ENCODE assay signal across 12 cellular contexts in the genomic region with DNA sequence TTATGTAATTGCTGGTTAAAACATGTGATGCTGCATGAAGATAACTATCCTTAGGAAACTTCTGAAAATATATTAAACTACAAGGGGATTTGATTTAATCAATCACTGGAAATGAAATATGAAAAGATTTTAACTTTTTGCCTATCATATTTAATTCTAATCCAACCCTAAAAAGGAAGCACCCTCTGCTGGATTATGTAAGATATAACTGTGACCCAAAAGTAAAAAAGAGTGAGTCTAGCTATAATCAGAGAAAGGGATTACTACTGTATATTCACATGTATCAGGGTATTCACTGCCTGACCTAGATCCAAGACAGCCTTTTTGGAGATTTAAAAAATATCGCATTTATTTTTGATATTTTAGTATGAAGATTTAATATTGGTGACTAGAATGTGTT.
A peak's percentile ranks its signal among the peaks of the same experiment; 100 is the strongest.
DNase-seq lines count a peak whose midpoint lies in the region; ATAC-seq and TF ChIP-seq lines count a peak whose summit lies in the region.
"Had no signal": no experiment of that assay in that cellular context is flagged by ENCODE, and none has a peak within 500 bp of the region (broad histone marks: within the 10 kb centered on the region; RNA-seq: fewer than 3 reads in every experiment).

No MANE protein-coding gene starts in this region.

- peak overlapping the region in 1 of 7 donors; percentile 10 for H3K27ac Mint-ChIP-seq in CD4-positive, alpha-beta memory T cell
- H3K27ac Mint-ChIP-seq in activated CD4-positive, alpha-beta T cell treated with anti-CD3 and anti-CD28 coated beads, Interleukin-2, amount 10 ng/mL, durations not matched to agents 7 days and 5 days: no peak overlapping the region
- H3K27ac Mint-ChIP-seq: progenitor cell of endocrine pancreas; T-helper 1 cell treated with Interleukin-12 subunit alpha and Interleukin-12 subunit beta and Interleukin-4 antibody, amounts not matched to agents 30 μg/mL and 1 μg/mL, for 36 hours had no signal

- in situ Hi-C loops in SK-MEL-5 (cut with HindIII; ENCODE audit: low pct_unique_long_range_greater_than_20kb, low sequenced_read_pairs): no loop called here

- no peak overlapping the region for H3K27ac ChIP-seq in CD4-positive, alpha-beta memory T cell (ENCODE audit: low read depth, low read length)

- POLR2A ChIA-PET in CD4-positive, alpha-beta memory T cell (lab: Charles Lee; ENCODE audit: partially characterized antibody): interaction anchor here (1.2 to 2.3 kb wide), 4 partner anchors 10 to 294 kb away, joined by 3 to 6 read pairs (median 4); no protein-coding TSS in a partner anchor
- POLR2A ChIA-PET in activated CD4-positive, alpha-beta T cell treated with anti-CD3 and anti-CD28 coated beads, Interleukin-2, amount 10 ng/mL, durations not matched to agents 7 days and 5 days (lab: Charles Lee): no interaction called here

- ATAC-seq in left lobe of liver (peak; percentile 78), HG02798 (IDR thresholded peaks at IDR 0.05; ENCODE audit: poor library complexity, unreplicated experiment) (no peak)

- no peak overlapping the region for H3K4me3 ChIP-seq in CD4-positive, alpha-beta memory T cell (ENCODE audit: low read length in 2 of 2)

- CTCF ChIA-PET in CD4-positive, alpha-beta memory T cell (lab: Charles Lee; ENCODE audit: partially characterized antibody): interaction anchor here (0.7 to 7.0 kb wide), 13 partner anchors 9 to 374 kb away, joined by 3 to 167 read pairs (median 4); a partner anchor contains a TSS
- CTCF ChIA-PET in activated CD4-positive, alpha-beta T cell treated with anti-CD3 and anti-CD28 coated beads, Interleukin-2, amount 10 ng/mL, durations not matched to agents 7 days and 5 days (lab: Charles Lee): no interaction called here

- no peaks in the 10 kb centered on the region for H3K36me3 Mint-ChIP-seq in CD4-positive, alpha-beta memory T cell
- H3K36me3 Mint-ChIP-seq in activated CD4-positive, alpha-beta T cell treated with anti-CD3 and anti-CD28 coated beads, Interleukin-2, amount 10 ng/mL, durations not matched to agents 7 days and 5 days (ENCODE audit: low read depth): no peaks in the 10 kb centered on the region

- no peaks in the 10 kb centered on the region for H3K9me3 ChIP-seq in CD4-positive, alpha-beta memory T cell (ENCODE audit: control insufficient read depth in 1 of 2, low read length in 2 of 2)

- peaks cover 0 to 9% (median 0%) of the 10 kb centered on the region in 8 donors for H3K9me3 Mint-ChIP-seq in CD4-positive, alpha-beta memory T cell
- no peaks in the 10 kb centered on the region for H3K9me3 Mint-ChIP-seq in activated CD4-positive, alpha-beta T cell treated with anti-CD3 and anti-CD28 coated beads, Interleukin-2, amount 10 ng/mL, durations not matched to agents 7 days and 5 days
- H3K9me3 Mint-ChIP-seq: T-helper 1 cell treated with Interleukin-12 subunit alpha and Interleukin-12 subunit beta and Interleukin-4 antibody, amounts not matched to agents 30 μg/mL and 1 μg/mL, for 36 hours had no signal

- no peaks in the 10 kb centered on the region for H3K36me3 ChIP-seq in CD4-positive, alpha-beta memory T cell (ENCODE audit: insufficient read depth, low read length)

- DNase-seq in CD4-positive, alpha-beta memory T cell: peak in 4 of 5 donors; percentile 22 to 29 (median 26)
- DNase-seq in GM20000 (ENCODE audit: low spot score): peak; percentile 5
- peak; percentile 39 for DNase-seq in SK-MEL-5 (ENCODE audit: low read depth, low spot score)
- no peak for DNase-seq in left lobe of liver (ENCODE audit: low spot score)
- DNase-seq in superior temporal gyrus (ENCODE audit: extremely low spot score): no peak
- DNase-seq in mucosa of gallbladder (ENCODE audit: low spot score): no peak
- no peak for DNase-seq in activated CD4-positive, alpha-beta T cell treated with anti-CD3 and anti-CD28 coated beads, Interleukin-2, amount 10 ng/mL, durations not matched to agents 7 days and 5 days
- DNase-seq: activated T-cell treated with anti-CD3 and anti-CD28 coated beads, Interleukin-2, amount 50 U/mL, for 1 hour; NCI-H2029 had no signal

- intact Hi-C loops in CD4-positive, alpha-beta memory T cell (cut with micrococcal nuclease): loop anchor here (1.0 to 5.0 kb wide), 3 partner anchors 295 to 1190 kb away; a partner anchor contains a TSS

- no peak overlapping the region for H3K4me3 Mint-ChIP-seq in CD4-positive, alpha-beta memory T cell
- no peak overlapping the region for H3K4me3 Mint-ChIP-seq in activated CD4-positive, alpha-beta T cell treated with anti-CD3 and anti-CD28 coated beads, Interleukin-2, amount 10 ng/mL, durations not matched to agents 7 days and 5 days
- H3K4me3 Mint-ChIP-seq: T-helper 1 cell treated with Interleukin-12 subunit alpha and Interleukin-12 subunit beta and Interleukin-4 antibody, amounts not matched to agents 30 μg/mL and 1 μg/mL, for 36 hours had no signal

- peaks cover 15% of the 10 kb centered on the region for H3K4me1 ChIP-seq in CD4-positive, alpha-beta memory T cell (ENCODE audit: insufficient read depth, low read length)

- TF ChIP-seq CTCF in GM20000 (IDR thresholded peaks at IDR 0.05; ENCODE audit: extremely low read depth, missing control alignments): no peak

- peaks cover 12 to 18% (median 14%) of the 10 kb centered on the region in 4 donors for H3K4me1 Mint-ChIP-seq in CD4-positive, alpha-beta memory T cell
- H3K4me1 Mint-ChIP-seq in activated CD4-positive, alpha-beta T cell treated with anti-CD3 and anti-CD28 coated beads, Interleukin-2, amount 10 ng/mL, durations not matched to agents 7 days and 5 days: peaks cover 11% of the 10 kb centered on the region

- H3K27me3 ChIP-seq in CD4-positive, alpha-beta memory T cell (ENCODE audit: insufficient read depth, low read length): no peaks in the 10 kb centered on the region

- H3K27me3 Mint-ChIP-seq in CD4-positive, alpha-beta memory T cell: peaks cover 0 to 2% of the 10 kb centered on the region in 2 donors
- H3K27me3 Mint-ChIP-seq in activated CD4-positive, alpha-beta T cell treated with anti-CD3 and anti-CD28 coated beads, Interleukin-2, amount 10 ng/mL, durations not matched to agents 7 days and 5 days: peaks cover 5% of the 10 kb centered on the region
- H3K27me3 Mint-ChIP-seq: progenitor cell of endocrine pancreas had no signal

Comparison
In these comparisons a context has a peak if more than half of its experiments do, and no peak if none do; other contexts are left out.
1. DNase-seq: peak in CD4-positive, alpha-beta memory T cell (4 of 5), GM20000 (single experiment) and SK-MEL-5 (single experiment); none in left lobe of liver (single experiment), superior temporal gyrus (single experiment), mucosa of gallbladder (single experiment) and activated CD4-positive, alpha-beta T cell treated with anti-CD3 and anti-CD28 coated beads, Interleukin-2, amount 10 ng/mL, durations not matched to agents 7 days and 5 days (single experiment).